In genomic region chr6:124110514-124110913, GRCh38 we compare ENCODE assay signal across 11 cellular contexts.
"Had no signal": no experiment of that assay in that cellular context is flagged by ENCODE, and none has a peak within 500 bp of the region (broad histone marks: within the 10 kb centered on the region; RNA-seq: fewer than 3 reads in every experiment).

No MANE protein-coding gene starts in this region.

- FAIRE-seq: H1, H54 had no signal

- DNase-seq: GM23248, GOT3, H7, H9, HCEC 1CT, HFFc6 had no signal

- H3K9me3 Mint-ChIP-seq: GM23338, H9 had no signal

- H2AFZ ChIP-seq: GM23248, GM23338 had no signal

- H3K36me3 ChIP-seq: HAP-1 had no signal

- H3K27ac Mint-ChIP-seq: GM23338, H9, HFFc6 had no signal

- H3K4me3 Mint-ChIP-seq: GM23338, H9, HFFc6 had no signal

- H3K27ac ChIP-seq: GM23248 had no signal

- H3K9ac ChIP-seq: GM23248 had no signal

- ATAC-seq: GM23338, HCT116 had no signal

- H3K4me3 ChIP-seq: GM23248, GM23338, HAP-1 had no signal

- H3K4me1 Mint-ChIP-seq: GM23338, H9 had no signal

- H3K4me2 ChIP-seq: GM23338 had no signal

- H3K9me3 ChIP-seq: HAP-1 had no signal
